ENCODE assay signal across 8 cellular contexts in the genomic region with DNA sequence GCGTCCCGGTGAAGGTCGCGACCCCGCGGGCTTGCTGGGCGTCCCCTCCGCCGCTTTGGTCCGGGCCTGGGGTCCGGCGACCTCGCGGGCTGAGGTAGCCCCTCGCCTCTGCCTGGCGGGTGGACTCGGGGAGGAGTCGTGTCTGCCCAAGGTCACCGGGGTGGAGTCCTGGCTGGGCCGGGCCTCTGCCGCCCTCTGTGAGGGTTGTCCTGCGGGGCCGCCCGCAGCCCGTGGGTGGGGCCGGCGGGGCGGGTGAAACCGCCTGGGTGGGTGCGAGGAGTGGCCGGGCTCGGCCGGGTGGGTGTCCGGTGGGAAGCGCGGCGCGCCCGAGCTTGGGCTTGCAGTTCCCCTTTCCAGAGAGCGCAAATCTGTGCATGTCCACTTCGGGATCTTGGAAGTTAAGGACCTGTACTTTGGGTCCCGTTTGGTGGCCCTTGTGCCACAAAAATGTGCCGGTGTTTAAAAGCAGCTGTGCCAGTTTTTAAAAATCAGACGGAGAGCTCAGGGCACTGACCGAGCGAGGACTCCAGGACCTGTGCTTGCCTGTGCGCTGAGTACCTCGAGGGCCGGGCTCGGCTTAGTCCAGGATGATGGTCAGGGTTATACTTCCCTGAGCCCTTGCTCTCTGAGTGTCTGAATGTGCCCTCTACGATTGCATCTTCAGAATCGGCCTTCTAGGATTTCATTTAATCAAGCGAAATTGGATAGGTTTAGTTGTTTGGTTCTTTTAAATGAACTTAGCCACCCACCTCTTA.
DNase-seq lines count a peak whose midpoint lies in the region; ATAC-seq, FAIRE-seq and TF ChIP-seq lines count a peak whose summit lies in the region.
"Not testable (repeated sequence)": the region's sequence is repeated elsewhere in the genome, so short reads cannot be mapped to it uniquely, and the experiment has no call there.

No MANE protein-coding gene starts in this region.

- H3K4me3 Mint-ChIP-seq in astrocyte (ENCODE audit: unreplicated experiment), result peak overlapping the region; percentile 45
- H3K4me3 Mint-ChIP-seq in type B pancreatic cell, result peak overlapping the region; percentile 66

- not testable (repeated sequence) for H3K27me3 ChIP-seq in astrocyte (ENCODE audit: insufficient read depth, low read length); left ventricle myocardium inferior (ENCODE audit: low read depth); neuron (ENCODE audit: insufficient read depth, low read length)

- H4K20me1 ChIP-seq in astrocyte (ENCODE audit: insufficient read depth, low read length), result not testable (repeated sequence)

- not testable (repeated sequence) for H3K27me3 Mint-ChIP-seq in astrocyte (ENCODE audit: low read depth, unreplicated experiment); type B pancreatic cell

- ATAC-seq in GM18502 (IDR thresholded peaks at IDR 0.05; ENCODE audit: poor library complexity, unreplicated experiment), result peak; percentile 36
- ATAC-seq in GM21723 (IDR thresholded peaks at IDR 0.05; ENCODE audit: unreplicated experiment), result peak; percentile 41
- ATAC-seq in HG03175 (IDR thresholded peaks at IDR 0.05; ENCODE audit: unreplicated experiment), result peak; percentile 41

- not testable (repeated sequence) for H3K9me3 Mint-ChIP-seq in astrocyte (ENCODE audit: unreplicated experiment); type B pancreatic cell

- not testable (repeated sequence) for H2AFZ ChIP-seq in astrocyte (ENCODE audit: low read depth, low read length); neuron (ENCODE audit: low read depth, low read length)

- not testable (repeated sequence) for DNase-seq in SK-N-MC (ENCODE audit: low read depth, low spot score); astrocyte (ENCODE audit: low read depth); left ventricle myocardium inferior; type B pancreatic cell (ENCODE audit: extremely low spot score, unreplicated experiment)

- FAIRE-seq in astrocyte (lab: Jason Lieb, UNC), result not testable (repeated sequence)

- H3K79me2 ChIP-seq in astrocyte (ENCODE audit: insufficient read depth, low read length), result not testable (repeated sequence)

- H3K9ac ChIP-seq in SK-N-MC (ENCODE audit: insufficient read length); astrocyte (ENCODE audit: low read length): not testable (repeated sequence)

- not testable (repeated sequence) for H3K36me3 ChIP-seq in SK-N-MC (ENCODE audit: insufficient read depth, low read length); astrocyte (ENCODE audit: insufficient read depth, low read length); left ventricle myocardium inferior; neuron (ENCODE audit: insufficient read depth, low read length)

- not testable (repeated sequence) for H3K27ac ChIP-seq in SK-N-MC; astrocyte (ENCODE audit: low read depth, low read length)
- peak overlapping the region; percentile 87 for H3K27ac ChIP-seq in left ventricle myocardium inferior (replicated peaks)

- not testable (repeated sequence) for H3K36me3 Mint-ChIP-seq in astrocyte (ENCODE audit: low read depth, unreplicated experiment); type B pancreatic cell

- not testable (repeated sequence) for H3K9me3 ChIP-seq in SK-N-MC (ENCODE audit: low read depth, low read length); astrocyte (ENCODE audit: insufficient read depth, low read depth, low read length); left ventricle myocardium inferior (replicated peaks); neuron (ENCODE audit: low read length)

- H3K27ac Mint-ChIP-seq in astrocyte (ENCODE audit: unreplicated experiment); type B pancreatic cell: not testable (repeated sequence)

- not testable (repeated sequence) for H3K4me1 Mint-ChIP-seq in astrocyte (ENCODE audit: low read depth, unreplicated experiment); type B pancreatic cell (ENCODE audit: unreplicated experiment)

- peak overlapping the region; percentile 61 for H3K4me3 ChIP-seq in SK-N-MC
- not testable (repeated sequence) for H3K4me3 ChIP-seq in astrocyte (ENCODE audit: insufficient read depth, low read depth, low read length)
- H3K4me3 ChIP-seq in left ventricle myocardium inferior, result peak overlapping the region; percentile 77
- H3K4me3 ChIP-seq in neuron (ENCODE audit: low read length), result peak overlapping the region; percentile 54

- not testable (repeated sequence) for H3K4me1 ChIP-seq in astrocyte (ENCODE audit: insufficient read depth, low read length); neuron (ENCODE audit: insufficient read depth, low read length)
- peaks cover 10% of the 10 kb centered on the region for H3K4me1 ChIP-seq in left ventricle myocardium inferior

- peak overlapping the region; percentile 62 for H3K4me2 ChIP-seq in astrocyte (ENCODE audit: low read length)

- TF ChIP-seq CTCF in astrocyte (IDR thresholded peaks at IDR 0.05; ENCODE audit: insufficient read depth, low read depth, low read length); left ventricle myocardium inferior (IDR thresholded peaks at IDR 0.05; ENCODE audit: borderline replicate concordance); type B pancreatic cell (conservative IDR thresholded peaks at IDR 0.05): not testable (repeated sequence)

- intact Hi-C loops in left ventricle myocardium inferior (cut with micrococcal nuclease), result not testable (repeated sequence)
